In genomic region chr10:6579193-6579903, GRCh38 we compare ENCODE assay signal across 8 cellular contexts. TPM values are rescaled to one million over a fixed set of nuclear protein-coding genes. Genes with fewer than 3 reads are reported as not detected.
A peak's percentile ranks its signal among the peaks of the same experiment; 100 is the strongest.
DNase-seq lines count a peak whose midpoint lies in the region; ATAC-seq and TF ChIP-seq lines count a peak whose summit lies in the region.

No MANE protein-coding gene starts in this region.

- DNase-seq in AG04450 (ENCODE audit: low read depth, low spot score) (no peak), MM.1S (no peak), dorsolateral prefrontal cortex (no peak), DMS 273 treated with DMSO at 0.1 percent for 48 hours (lab: John Stamatoyannopoulos, UW) (no peak), GDM1 (lab: John Stamatoyannopoulos, UW) (no peak)

- H3K9me2 ChIP-seq in MM.1S (replicated peaks; ENCODE audit: insufficient read depth, low read length), result no peaks in the 10 kb centered on the region

- H3K36me3 Mint-ChIP-seq in nephron (ENCODE audit: low read depth), result peaks cover 8% of the 10 kb centered on the region

- peaks cover 6% of the 10 kb centered on the region for H3F3A ChIP-seq in MM.1S (ENCODE audit: insufficient read depth, low read length)

- CTCF ChIA-PET in AG04450 (lab: Charles Lee), result interaction anchor here (0.7 kb wide), 1 partner anchor 77 kb away, joined by 3 read pairs; no protein-coding TSS in a partner anchor

- POLR2A ChIA-PET in AG04450 (lab: Yijun Ruan, JAX), result no interaction called here

- H3K4me3 Mint-ChIP-seq in nephron, result peak overlapping the region; percentile 78 to 87 (median 81)

- H3K9ac ChIP-seq in MM.1S (ENCODE audit: low read length), result peak overlapping the region; percentile 59; the same call in 1 of the 2 replicates

- H3K27me3 Mint-ChIP-seq in nephron (ENCODE audit: low read depth), result peaks cover 51% of the 10 kb centered on the region

- H3K4me1 Mint-ChIP-seq in nephron, result peaks cover 18% of the 10 kb centered on the region

- H3K79me2 ChIP-seq in MM.1S (ENCODE audit: low read length), result no peaks in the 10 kb centered on the region

- H4K20me1 ChIP-seq in MM.1S (ENCODE audit: insufficient read depth, low read length), result no peaks in the 10 kb centered on the region

- no peaks in the 10 kb centered on the region for H3K4me1 ChIP-seq in MM.1S (ENCODE audit: low read length)

- no peak overlapping the region for H3K27ac ChIP-seq in AG04450 (ENCODE audit: low read depth, low read length)
- H3K27ac ChIP-seq in MM.1S (ENCODE audit: low read length), result no peak overlapping the region
- peak overlapping the region in 31 of 59 donors; percentile 22 to 94 (median 78) for H3K27ac ChIP-seq in dorsolateral prefrontal cortex

- H3K9me3 ChIP-seq in AG04450 (ENCODE audit: control insufficient read depth, insufficient read depth, low read length) (no peaks in the 10 kb centered on the region), MM.1S (replicated peaks; ENCODE audit: insufficient read depth, low read length) (no peaks in the 10 kb centered on the region)

- intact Hi-C loops in dorsolateral prefrontal cortex (cut with DNase I), result loop anchor here (5.0 to 10.0 kb wide), 2 partner anchors 72 to 135 kb away; no protein-coding TSS in a partner anchor

- peak overlapping the region; percentile 79 for H2AFZ ChIP-seq in MM.1S (ENCODE audit: low read length)

- no peaks in the 10 kb centered on the region for H3K36me3 ChIP-seq in MM.1S (replicated peaks; ENCODE audit: insufficient read depth, low read length)

- H3K9me3 Mint-ChIP-seq in nephron, result no peaks in the 10 kb centered on the region

- H3K4me2 ChIP-seq in MM.1S (ENCODE audit: low read depth, low read length), result peak overlapping the region; percentile 78

- H3K27me3 ChIP-seq in AG04450 (ENCODE audit: control insufficient read depth, insufficient read depth, low read length), result peaks cover 24% of the 10 kb centered on the region
- peaks cover 10% of the 10 kb centered on the region; the same call in 1 of the 2 replicates for H3K27me3 ChIP-seq in MM.1S (replicated peaks; ENCODE audit: insufficient read depth, low read length)
- H3K27me3 ChIP-seq in dorsolateral prefrontal cortex, result peaks cover 0 to 6% (median 0%) of the 10 kb centered on the region in 45 donors

- H3K27ac Mint-ChIP-seq in nephron, result peak overlapping the region; percentile 9 to 83 (median 59)

- H3K4me3 ChIP-seq in AG04450 (ENCODE audit: low read depth, low read length), result peak overlapping the region; percentile 55
- H3K4me3 ChIP-seq in MM.1S (ENCODE audit: low read length), result peak overlapping the region; percentile 63
- H3K4me3 ChIP-seq in dorsolateral prefrontal cortex, result peak overlapping the region; percentile 53 to 88 (median 77)

- TF ChIP-seq CTCF in AG04450 (IDR thresholded peaks at IDR 0.05; ENCODE audit: low read depth, low read length), result no peak
- no peak for TF ChIP-seq CTCF in MM.1S (IDR thresholded peaks at IDR 0.05; ENCODE audit: low read length)
- TF ChIP-seq CTCF in dorsolateral prefrontal cortex (IDR thresholded peaks at IDR 0.05 in 54 of 56, conservative IDR thresholded peaks at IDR 0.05 in 2 of 56; ENCODE audit: low read depth in 1 of 56, partially characterized antibody in 56 of 56), result peak in 2 of 56 donors; percentile 10 to 13
- no peak for TF ChIP-seq CTCF in nephron (IDR thresholded peaks at IDR 0.05; ENCODE audit: unreplicated experiment in 3 of 3)

- no peak for ATAC-seq in GM21367 (IDR thresholded peaks at IDR 0.05; ENCODE audit: unreplicated experiment)
- ATAC-seq in HG03175 (IDR thresholded peaks at IDR 0.05; ENCODE audit: unreplicated experiment), result no peak

RNA-seq across cellular contexts. Expression of gene PRKCQ, which starts 0.7 kb away (rescaled TPM):
- polyA plus RNA-seq in AG04450 (2011; rRNA removed), result 0.10 and 0.26 TPM in 2 replicates
- 0.05 and 0.13 TPM in 2 replicates for polyA minus RNA-seq in AG04450 (2011; rRNA and poly(A)+ RNA removed)
- total RNA-seq in dorsolateral prefrontal cortex, result 10 to 100 TPM in 21 of 120 experiments, 1 to 10 TPM in 99; 2.2 to 21.5 (median 7.4) TPM

Comparison
In these comparisons a context has a peak if more than half of its experiments do, and no peak if none do; other contexts are left out.
1. H3K27ac ChIP-seq: peak in dorsolateral prefrontal cortex (31 of 59); none in AG04450 (single experiment) and MM.1S (single experiment).
2. Peak in every context shown above with its lines, with median percentiles within 50 percentile points of each other: H3K4me3 ChIP-seq.